ENCODE assay signal across 24 cellular contexts in genomic region chr3:2992534-2992933, GRCh38.
"Had no signal": no experiment of that assay in that cellular context is flagged by ENCODE, and none has a peak within 500 bp of the region (broad histone marks: within the 10 kb centered on the region; RNA-seq: fewer than 3 reads in every experiment).

No MANE protein-coding gene starts in this region.

- H3K27me3 ChIP-seq: brain microvascular endothelial cell, cardiac muscle cell, SJCRH30 had no signal

- ATAC-seq: activated T-cell treated with anti-CD3 and anti-CD28 coated beads, Interleukin-2, amount 50 U/mL, for 4 hours; K562 had no signal

- H3K9ac ChIP-seq: SK-N-SH had no signal

- H3K4me3 ChIP-seq: cardiac muscle cell, K562, SJCRH30 had no signal

- H3K9me3 ChIP-seq: SJCRH30, SK-N-SH had no signal

- H3K27ac ChIP-seq: brain microvascular endothelial cell, cardiac muscle cell, SJCRH30, VCaP had no signal

- H3K4me2 ChIP-seq: SK-N-SH had no signal

- H3K4me1 ChIP-seq: SJCRH30 had no signal

- FAIRE-seq: K562 had no signal

- DNase-seq: activated CD4-positive, alpha-beta memory T cell treated with anti-CD3 and anti-CD28 coated beads for 36 hours; activated CD4-positive, alpha-beta T cell treated with anti-CD3 and anti-CD28 coated beads, Interleukin-2, amount 10 ng/mL, durations not matched to agents 7 days and 5 days; activated CD4-positive, CD25-positive, alpha-beta regulatory T cell; activated CD8-positive, alpha-beta memory T cell treated with anti-CD3 and anti-CD28 coated beads for 24 hours; activated gamma-delta T cell; activated naive CD4-positive, alpha-beta T cell treated with anti-CD3 and anti-CD28 coated beads for 36 hours; activated T-cell treated with anti-CD3 and anti-CD28 coated beads, Interleukin-2, amount 50 U/mL, for 4 hours; amygdala; brain microvascular endothelial cell; Karpas-422; MM.1S; NCI-H1105; NCI-H1436; NCI-H1694 treated with DMSO at 0.1 percent for 48 hours; NCI-H2029 treated with DMSO at 0.1 percent for 48 hours; NCI-H345; NCI-H510A; NCI-H526 treated with DMSO at 0.1 percent for 48 hours; SJCRH30; SK-N-SH; T-helper 1 cell had no signal

- H3K36me3 ChIP-seq: brain microvascular endothelial cell, cardiac muscle cell, SJCRH30 had no signal
